Comparison of ENCODE assay signal across 20 cellular contexts in the genomic region with DNA sequence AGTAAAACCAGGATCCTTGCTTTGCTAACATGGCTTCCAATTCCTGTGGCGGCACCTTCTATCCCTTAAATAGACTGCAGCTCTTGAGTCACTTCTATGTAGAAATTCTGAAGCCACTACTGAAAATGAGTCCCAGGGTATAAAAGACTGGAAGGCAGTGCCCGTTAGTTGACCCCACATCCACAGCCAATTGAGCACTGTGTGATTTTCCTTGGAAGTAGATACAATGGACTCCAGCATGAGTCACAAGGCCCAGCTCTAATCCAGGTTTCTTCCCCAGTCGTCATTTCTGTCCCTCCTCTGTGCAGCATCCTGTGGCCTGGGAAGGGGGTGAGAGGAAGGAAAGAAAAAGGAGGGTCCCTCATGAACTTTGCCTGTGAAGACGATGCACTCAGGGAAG.
DNase-seq lines count a peak whose midpoint lies in the region; ATAC-seq, FAIRE-seq and TF ChIP-seq lines count a peak whose summit lies in the region.
"Had no signal": no experiment of that assay in that cellular context is flagged by ENCODE, and none has a peak within 500 bp of the region (broad histone marks: within the 10 kb centered on the region; RNA-seq: fewer than 3 reads in every experiment).

No MANE protein-coding gene starts in this region.

- no peaks in the 10 kb centered on the region for H3K4me1 ChIP-seq in A549
- no peaks in the 10 kb centered on the region for H3K4me1 ChIP-seq in heart right ventricle
- H3K4me1 ChIP-seq: suprapubic skin had no signal

- FAIRE-seq in A549 (lab: Jason Lieb, UNC): no peak
- FAIRE-seq: frontal cortex had no signal

- H3K27ac ChIP-seq in A549: no peak overlapping the region
- no peak overlapping the region for H3K27ac ChIP-seq in heart right ventricle
- H3K27ac ChIP-seq: suprapubic skin, VCaP had no signal

- 55% methylated on average over 4 of the region's 4 CpGs for WGBS in A549 (ENCODE audit: missing lambda C conversion rate)
- 69 to 74% methylated on average over 4 of the region's 4 CpGs for WGBS in heart right ventricle, 2 donors

- POLR2A ChIA-PET in A549 (lab: Yijun Ruan, JAX): no interaction called here

- H3K27me3 ChIP-seq in heart right ventricle: peaks cover 0 to under 1% (median 0%) of the 10 kb centered on the region in 7 donors
- H3K27me3 ChIP-seq: suprapubic skin had no signal

- intact Hi-C loops in heart right ventricle (cut with DNase I): loop anchor here in 1 of 10 donors (10.0 kb wide), 1 partner anchor 109 kb away; no protein-coding TSS in a partner anchor

- TF ChIP-seq POLR2A in A549 (IDR thresholded peaks at IDR 0.05; ENCODE audit: low read length): no peak

- no peaks in the 10 kb centered on the region for H3K9me3 ChIP-seq in A549
- H3K9me3 ChIP-seq in heart right ventricle: no peaks in the 10 kb centered on the region
- H3K9me3 ChIP-seq: suprapubic skin had no signal

- TF ChIP-seq CTCF in A549 (IDR thresholded peaks at IDR 0.05) (no peak), HFF-Myc (IDR thresholded peaks at IDR 0.05; ENCODE audit: low read depth, low read length, missing control alignments) (no peak), cardiac fibroblast (IDR thresholded peaks at IDR 0.05; ENCODE audit: low read depth, low read length) (no peak), heart right ventricle (IDR thresholded peaks at IDR 0.05) (no peak)

- no peaks in the 10 kb centered on the region for H3K36me3 ChIP-seq in heart right ventricle
- H3K36me3 ChIP-seq: suprapubic skin had no signal

- H3K4me3 ChIP-seq in A549: no peak overlapping the region
- H3K4me3 ChIP-seq in HFF-Myc (replicated peaks; ENCODE audit: low read depth, low read length): no peak overlapping the region
- H3K4me3 ChIP-seq in cardiac fibroblast (replicated peaks in 1 of 2; ENCODE audit: low read depth in 2 of 2, low read length in 2 of 2): no peak overlapping the region
- H3K4me3 ChIP-seq in heart right ventricle: no peak overlapping the region
- H3K4me3 ChIP-seq: suprapubic skin had no signal

- TF ChIP-seq EP300 in A549 (IDR thresholded peaks at IDR 0.05): no peak

- CTCF ChIA-PET in A549 (lab: Yijun Ruan, JAX): interaction anchor here (1.1 to 1.5 kb wide), 5 partner anchors 13 to 192 kb away, joined by 3 to 5 read pairs (median 4); no protein-coding TSS in a partner anchor

- no peak for TF ChIP-seq RAD21 in A549 (conservative IDR thresholded peaks at IDR 0.05 in 1 of 2, IDR thresholded peaks at IDR 0.05 in 1 of 2)

- ATAC-seq in A549 (peak; percentile 50 to 51; a peak in 2 of 6 replicates), heart right ventricle (no peak), HG03354 (IDR thresholded peaks at IDR 0.05; ENCODE audit: poor library complexity, severe bottlenecking, unreplicated experiment) (no peak)

- peak in 1 of 2 experiments; percentile 16 for DNase-seq in A549 (ENCODE audit: low read depth in 1 of 2, low spot score in 1 of 2)
- peak; percentile 17 for DNase-seq in HFF-Myc (ENCODE audit: extremely low read depth, low read depth)
- DNase-seq in cardiac fibroblast (ENCODE audit: low read depth in 2 of 2): peak; percentile 13 to 39
- peak; percentile 18 for DNase-seq in medulla oblongata (ENCODE audit: extremely low spot score)
- DNase-seq in cortex of kidney (lab: John Stamatoyannopoulos, UW): no peak
- no peak for DNase-seq in heart right ventricle
- DNase-seq in NCI-H2081 treated with DMSO at 0.1 percent for 48 hours (lab: John Stamatoyannopoulos, UW): no peak
- DNase-seq: activated CD4-positive, alpha-beta T cell treated with anti-CD3 and anti-CD28 coated beads, Interleukin-2, amount 50 U/mL, for 48 hours; activated naive CD4-positive, alpha-beta T cell treated with anti-CD3 and anti-CD28 coated beads for 36 hours; activated T-cell treated with anti-CD3 and anti-CD28 coated beads, Interleukin-2, amount 50 U/mL, for 1 hour; endodermal cell; NCI-H1105 treated with DMSO at 0.1 percent for 48 hours; NCI-H69; SHP77; stimulated activated CD8-positive, alpha-beta memory T cell treated with anti-CD3 and anti-CD28 coated beads, Interleukin-4, amount 100 ng/mL, for 48 hours; T-helper 1 cell had no signal

- H3K4me2 ChIP-seq in A549: no peak overlapping the region

TF ChIP-seq in A549, 52 proteins besides CTCF, POLR2A, EP300 and RAD21:
- TF ChIP-seq ZFP36 (IDR thresholded peaks at IDR 0.05; ENCODE audit: borderline replicate concordance, partially characterized antibody) (no peak), HOXA7 (CRISPR knock-in tag; IDR thresholded peaks at IDR 0.05) (no peak), RARB (CRISPR knock-in tag; IDR thresholded peaks at IDR 0.05) (no peak), JUN (IDR thresholded peaks at IDR 0.05) (no peak), HOXB5 (CRISPR knock-in tag; IDR thresholded peaks at IDR 0.05) (no peak), MYC (IDR thresholded peaks at IDR 0.05; ENCODE audit: borderline replicate concordance, low read length) (no peak), CHD4 (IDR thresholded peaks at IDR 0.05; ENCODE audit: borderline replicate concordance) (no peak), TFCP2L1 (CRISPR knock-in tag; IDR thresholded peaks at IDR 0.05) (no peak), RFX5 (IDR thresholded peaks at IDR 0.05) (no peak), FOSB (CRISPR knock-in tag; IDR thresholded peaks at IDR 0.05) (no peak), HOXB13 (CRISPR knock-in tag; IDR thresholded peaks at IDR 0.05; ENCODE audit: low read depth) (no peak), JUNB (IDR thresholded peaks at IDR 0.05) (no peak), NPAS2 (CRISPR knock-in tag; IDR thresholded peaks at IDR 0.05; ENCODE audit: borderline replicate concordance) (no peak), MAFK (IDR thresholded peaks at IDR 0.05; ENCODE audit: partially characterized antibody) (no peak), CBX8 (IDR thresholded peaks at IDR 0.05) (no peak), NR3C1 (IDR thresholded peaks at IDR 0.05) (no peak)
- TF ChIP-seq, protein P1, sequence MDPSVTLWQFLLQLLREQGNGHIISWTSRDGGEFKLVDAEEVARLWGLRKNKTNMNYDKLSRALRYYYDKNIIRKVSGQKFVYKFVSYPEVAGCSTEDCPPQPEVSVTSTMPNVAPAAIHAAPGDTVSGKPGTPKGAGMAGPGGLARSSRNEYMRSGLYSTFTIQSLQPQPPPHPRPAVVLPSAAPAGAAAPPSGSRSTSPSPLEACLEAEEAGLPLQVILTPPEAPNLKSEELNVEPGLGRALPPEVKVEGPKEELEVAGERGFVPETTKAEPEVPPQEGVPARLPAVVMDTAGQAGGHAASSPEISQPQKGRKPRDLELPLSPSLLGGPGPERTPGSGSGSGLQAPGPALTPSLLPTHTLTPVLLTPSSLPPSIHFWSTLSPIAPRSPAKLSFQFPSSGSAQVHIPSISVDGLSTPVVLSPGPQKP (IDR thresholded peaks at IDR 0.05; ENCODE audit: low read depth, low read length): no peak
- TF ChIP-seq, protein P2, sequence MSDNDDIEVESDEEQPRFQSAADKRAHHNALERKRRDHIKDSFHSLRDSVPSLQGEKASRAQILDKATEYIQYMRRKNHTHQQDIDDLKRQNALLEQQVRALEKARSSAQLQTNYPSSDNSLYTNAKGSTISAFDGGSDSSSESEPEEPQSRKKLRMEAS (IDR thresholded peaks at IDR 0.05): no peak
- TF ChIP-seq, protein P3, sequence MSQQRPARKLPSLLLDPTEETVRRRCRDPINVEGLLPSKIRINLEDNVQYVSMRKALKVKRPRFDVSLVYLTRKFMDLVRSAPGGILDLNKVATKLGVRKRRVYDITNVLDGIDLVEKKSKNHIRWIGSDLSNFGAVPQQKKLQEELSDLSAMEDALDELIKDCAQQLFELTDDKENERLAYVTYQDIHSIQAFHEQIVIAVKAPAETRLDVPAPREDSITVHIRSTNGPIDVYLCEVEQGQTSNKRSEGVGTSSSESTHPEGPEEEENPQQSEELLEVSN (IDR thresholded peaks at IDR 0.05; ENCODE audit: borderline replicate concordance, low read depth): no peak

Comparison
In these comparisons a context has a peak if more than half of its experiments do, and no peak if none do; other contexts are left out.
1. ATAC-seq: peak in A549 (2 of 2); none in heart right ventricle (0 of 8) and HG03354 (single experiment).
2. DNase-seq: peak in HFF-Myc (single experiment), cardiac fibroblast (2 of 2) and medulla oblongata (single experiment); none in cortex of kidney (single experiment), heart right ventricle (0 of 2) and NCI-H2081 treated with DMSO at 0.1 percent for 48 hours (single experiment).